ENCODE assay signal across 18 cellular contexts in genomic region chr1:29973406-29973805, GRCh38.
DNase-seq lines count a peak whose midpoint lies in the region; ATAC-seq and TF ChIP-seq lines count a peak whose summit lies in the region.
"Had no signal": no experiment of that assay in that cellular context is flagged by ENCODE, and none has a peak within 500 bp of the region (broad histone marks: within the 10 kb centered on the region; RNA-seq: fewer than 3 reads in every experiment).

No MANE protein-coding gene starts in this region.

- H3K79me2 ChIP-seq in PC-3 (ENCODE audit: low read length): no peaks in the 10 kb centered on the region

- no peak for ATAC-seq in PC-3
- no peak for ATAC-seq in GM21619 (IDR thresholded peaks at IDR 0.05; ENCODE audit: unreplicated experiment)
- ATAC-seq in HG03097 (IDR thresholded peaks at IDR 0.05; ENCODE audit: low FRiP score, unreplicated experiment): no peak

- H3K4me3 ChIP-seq in PC-3 (ENCODE audit: low read length): no peak overlapping the region
- H3K4me3 ChIP-seq in iPS-18a (ENCODE audit: low read length): peak overlapping the region; percentile 0
- H3K4me3 ChIP-seq: heart right ventricle, testis had no signal

- no peaks in the 10 kb centered on the region for H3K9me2 ChIP-seq in PC-3 (replicated peaks; ENCODE audit: low read length)

- CTCF ChIA-PET in PC-3 (lab: Charles Lee): no interaction called here

- H3K9ac ChIP-seq in PC-3 (ENCODE audit: low read length): no peak overlapping the region
- peak overlapping the region; percentile 47 for H3K9ac ChIP-seq in iPS-18a (ENCODE audit: low read length)

- H3K27me3 ChIP-seq in PC-3 (ENCODE audit: low read length) (no peaks in the 10 kb centered on the region), iPS-18a (ENCODE audit: control insufficient read depth, insufficient read depth, low read length) (no peaks in the 10 kb centered on the region)
- H3K27me3 ChIP-seq: testis had no signal

- DNase-seq in ELF-1 (ENCODE audit: low read depth, low spot score) (peak; percentile 54), PC-3 (no peak), renal cortical epithelial cell (ENCODE audit: low read depth) (peak; percentile 68), COLO668 (lab: John Stamatoyannopoulos, UW; ENCODE audit: unreplicated experiment) (no peak)
- DNase-seq: activated CD4-positive, alpha-beta T cell treated with anti-CD3 and anti-CD28 coated beads, Interleukin-2, amount 10 ng/mL, durations not matched to agents 24 days and 14 days; activated effector memory CD4-positive, alpha-beta T cell treated with Interleukin-2 at 50 U/mL for 16 hours; AML-193; heart right ventricle; KG1; kidney; NCI-H1694 treated with DMSO at 0.1 percent for 48 hours; Right ventricle myocardium superior; stimulated activated CD4-positive, alpha-beta T cell treated with anti-CD3 and anti-CD28 coated beads, Interleukin-1b, Interleukin-23, amount 100 ng/mL, for 48 hours; stimulated activated naive B cell treated with anti-CD40 and anti-IgM and Interleukin-4, amounts not matched to agents 10 μg/mL and 1 μg/mL and 100 μg/mL, for 72 hours; testis had no signal

- intact Hi-C loops in PC-3 (cut with micrococcal nuclease): no loop called here

- no peaks in the 10 kb centered on the region for H4K20me1 ChIP-seq in PC-3 (ENCODE audit: low read length)

- no peak for TF ChIP-seq CTCF in PC-3 (conservative IDR thresholded peaks at IDR 0.05; ENCODE audit: low read depth, low read length)

- POLR2A ChIA-PET in PC-3 (lab: Charles Lee; ENCODE audit: unreplicated experiment): no interaction called here

- no peak overlapping the region for H3K27ac ChIP-seq in PC-3 (ENCODE audit: low read length)
- H3K27ac ChIP-seq in iPS-18a (ENCODE audit: low read length): peak overlapping the region; percentile 62
- H3K27ac ChIP-seq: testis had no signal

- no peaks in the 10 kb centered on the region for H3F3A ChIP-seq in PC-3 (ENCODE audit: low read length, unreplicated experiment)

- H3K4me1 ChIP-seq in PC-3 (ENCODE audit: insufficient read depth, low read length) (peaks cover 15% of the 10 kb centered on the region), iPS-18a (ENCODE audit: control insufficient read depth, low read depth, low read length) (peaks cover 31% of the 10 kb centered on the region)
- H3K4me1 ChIP-seq: testis had no signal

- H2AFZ ChIP-seq in PC-3 (ENCODE audit: low read length): no peak overlapping the region

- no peaks in the 10 kb centered on the region for H3K36me3 ChIP-seq in PC-3 (ENCODE audit: low read depth, low read length)
- no peaks in the 10 kb centered on the region for H3K36me3 ChIP-seq in iPS-18a (ENCODE audit: control insufficient read depth, low read depth, low read length)
- H3K36me3 ChIP-seq: heart right ventricle had no signal

- peak overlapping the region; percentile 30; the same call in 1 of the 2 replicates for H3K4me2 ChIP-seq in PC-3 (ENCODE audit: low read length)

- H3K9me3 ChIP-seq in PC-3 (ENCODE audit: low read length) (0 out of 2 replicates have a peak, but pooled peaks cover 8% of the 10 kb centered on the region), iPS-18a (ENCODE audit: control insufficient read depth, low read depth, low read length) (no peaks in the 10 kb centered on the region)
- H3K9me3 ChIP-seq: testis had no signal

- no TSS peak for BruUV-seq in PC-3 (replicated peaks; lab: Mats Ljungman, UMichigan)

Comparison
In these comparisons a context has a peak if more than half of its experiments do, and no peak if none do; other contexts are left out.
1. DNase-seq: peak in ELF-1 (single experiment) and renal cortical epithelial cell (single experiment); none in PC-3 (single experiment) and COLO668 (single experiment).